Comparison of ENCODE assay signal across 11 cellular contexts in genomic region chr3:52091566-52092290, GRCh38. TPM values are rescaled to one million over a fixed set of nuclear protein-coding genes. Genes with fewer than 3 reads are reported as not detected.
DNase-seq lines count a peak whose midpoint lies in the region; TF ChIP-seq lines count a peak whose summit lies in the region.
"Had no signal": no experiment of that assay in that cellular context is flagged by ENCODE, and none has a peak within 500 bp of the region (broad histone marks: within the 10 kb centered on the region; RNA-seq: fewer than 3 reads in every experiment).

No MANE protein-coding gene starts in this region.

- intact Hi-C loops in head of caudate nucleus (cut with DNase I): no loop called here

- H3K36me3 ChIP-seq in osteoblast (ENCODE audit: insufficient read depth, low read length): no peaks in the 10 kb centered on the region

- TF ChIP-seq CTCF in AG10803 (conservative IDR thresholded peaks at IDR 0.05; ENCODE audit: low read length) (no peak), RWPE1 (conservative IDR thresholded peaks at IDR 0.05; ENCODE audit: low read depth) (no peak), osteoblast (IDR thresholded peaks at IDR 0.05; ENCODE audit: extremely low read depth, low read depth, low read length) (no peak)

- no peaks in the 10 kb centered on the region for H3K79me2 ChIP-seq in osteoblast (ENCODE audit: insufficient read depth, low read length)

- CTCF ChIA-PET in RWPE1 (lab: Yijun Ruan, JAX): interaction anchor here (0.6 to 1.3 kb wide), 2 partner anchors 31 to 389 kb away, joined by 3 to 4 read pairs; no protein-coding TSS in a partner anchor

- no peaks in the 10 kb centered on the region for H3K9me3 ChIP-seq in osteoblast (ENCODE audit: low read depth, low read length)

- peak overlapping the region; percentile 75 for H3K27ac ChIP-seq in RWPE1
- peak overlapping the region; percentile 97 for H3K27ac ChIP-seq in osteoblast (ENCODE audit: low read depth, low read length)
- H3K27ac ChIP-seq: KMS-11 had no signal

- H3K4me2 ChIP-seq in osteoblast (ENCODE audit: insufficient read depth, low read length): peak overlapping the region; percentile 39
- H3K4me2 ChIP-seq: KMS-11 had no signal

- DNase-seq in AG10803 (ENCODE audit: low read depth) (peak; percentile 69), RWPE1 (ENCODE audit: low spot score) (no peak), head of caudate nucleus (peak in 40 of 42 donors; percentile 26 to 82 (median 60)), osteoblast (ENCODE audit: insufficient read length, low spot score, missing footprints) (peak; percentile 86), NAMALWA (ENCODE audit: low spot score) (no peak), NCI-H2227 (lab: John Stamatoyannopoulos, UW; ENCODE audit: unreplicated experiment) (no peak), OCI-M1 (lab: John Stamatoyannopoulos, UW) (no peak), T-helper 9 cell (no peak)
- DNase-seq: CD8-positive, alpha-beta T cell; NCI-H226 had no signal

- peaks cover 68% of the 10 kb centered on the region for H3K4me1 ChIP-seq in osteoblast (ENCODE audit: insufficient read depth, low read length)

- no peaks in the 10 kb centered on the region for H4K20me1 ChIP-seq in osteoblast (ENCODE audit: insufficient read depth, low read length)

- no peaks in the 10 kb centered on the region for H3K27me3 ChIP-seq in osteoblast (ENCODE audit: insufficient read depth, low read length)

- POLR2A ChIA-PET in RWPE1 (lab: Yijun Ruan, JAX; ENCODE audit: low non-redundant PET): no interaction called here

- no peak overlapping the region for H2AFZ ChIP-seq in osteoblast (ENCODE audit: low read length)

- H3K4me3 ChIP-seq in AG10803 (ENCODE audit: low read length): no peak overlapping the region
- no peak overlapping the region for H3K4me3 ChIP-seq in osteoblast (ENCODE audit: insufficient read depth, low read length)

RNA-seq across cellular contexts. Expression of gene DUSP7, which starts 35.4 kb away (rescaled TPM):
- total RNA-seq in osteoblast: 12.7 and 13.8 TPM in 2 replicates

Comparison
In these comparisons a context has a peak if more than half of its experiments do, and no peak if none do; other contexts are left out.
1. DNase-seq: peak in AG10803 (single experiment), head of caudate nucleus (40 of 42) and osteoblast (single experiment); none in RWPE1 (single experiment), NAMALWA (single experiment), NCI-H2227 (single experiment), OCI-M1 (single experiment) and T-helper 9 cell (single experiment).